ENCODE assay signal across 10 cellular contexts in genomic region chr1:42214447-42214871, GRCh38. TPM values are rescaled to one million over a fixed set of nuclear protein-coding genes. Genes with fewer than 3 reads are reported as not detected.
DNase-seq lines count a peak whose midpoint lies in the region; ATAC-seq and TF ChIP-seq lines count a peak whose summit lies in the region.
"Had no signal": no experiment of that assay in that cellular context is flagged by ENCODE, and none has a peak within 500 bp of the region (broad histone marks: within the 10 kb centered on the region; RNA-seq: fewer than 3 reads in every experiment).

No MANE protein-coding gene starts in this region.

- POLR2A ChIA-PET in HEK293T (lab: Yijun Ruan, JAX), result no interaction called here

- DNase-seq in Caki2 (ENCODE audit: low read depth), result peak; percentile 22
- DNase-seq in NCI-H2029 treated with DMSO at 0.1 percent for 48 hours (lab: John Stamatoyannopoulos, UW), result peak; percentile 95
- no peak for DNase-seq in coronary artery (ENCODE audit: low spot score)
- no peak for DNase-seq in mesothelial cell of epicardium (ENCODE audit: low spot score in 2 of 2, unreplicated experiment in 2 of 2)
- no peak for DNase-seq in NCI-H2107 treated with DMSO at 0.1 percent for 48 hours (lab: John Stamatoyannopoulos, UW; ENCODE audit: unreplicated experiment)
- DNase-seq in DMS 273 (lab: John Stamatoyannopoulos, UW; ENCODE audit: unreplicated experiment), result no peak
- no peak for DNase-seq in HEK293T (ENCODE audit: extremely low spot score)
- DNase-seq: SJCRH30 had no signal

- CTCF ChIA-PET in HEK293T (lab: Yijun Ruan, JAX), result interaction anchor here (1.3 kb wide), 1 partner anchor 41 kb away, joined by 6 read pairs; no protein-coding TSS in a partner anchor

- no peaks in the 10 kb centered on the region for H3K27me3 Mint-ChIP-seq in mesothelial cell of epicardium (ENCODE audit: low read depth)

- TF ChIP-seq CTCF in coronary artery (IDR thresholded peaks at IDR 0.05), result no peak
- no peak for TF ChIP-seq CTCF in mesothelial cell of epicardium (IDR thresholded peaks at IDR 0.05; ENCODE audit: unreplicated experiment)

- peak overlapping the region; percentile 4 for H3K4me3 ChIP-seq in coronary artery
- H3K4me3 ChIP-seq: SJCRH30 had no signal

- peaks cover 31% of the 10 kb centered on the region for H3K4me1 Mint-ChIP-seq in mesothelial cell of epicardium

- H3K9me3 Mint-ChIP-seq in mesothelial cell of epicardium, result peaks cover 20% of the 10 kb centered on the region

- no peak for ATAC-seq in HG03095 (IDR thresholded peaks at IDR 0.05; ENCODE audit: unreplicated experiment)

- peak overlapping the region; percentile 35 for H3K27ac Mint-ChIP-seq in mesothelial cell of epicardium

- H3K4me3 Mint-ChIP-seq in mesothelial cell of epicardium, result no peak overlapping the region

- in situ Hi-C loops in Caki2 (cut with HindIII; ENCODE audit: low pct_unique_long_range_greater_than_20kb, low sequenced_read_pairs), result no loop called here

- H3K36me3 Mint-ChIP-seq in mesothelial cell of epicardium, result peaks cover 33% of the 10 kb centered on the region

- H3K27ac ChIP-seq in coronary artery, result peak overlapping the region in 1 of 2 donors; percentile 3
- H3K27ac ChIP-seq: SJCRH30 had no signal

TF ChIP-seq in HEK293T, 16 proteins besides CTCF, POLR2A, EP300 and RAD21:
- TF ChIP-seq ELF4 (IDR thresholded peaks at IDR 0.05) (no peak), ARNT (IDR thresholded peaks at IDR 0.05) (no peak), FOXK2 (IDR thresholded peaks at IDR 0.05) (no peak), FOXA1 (IDR thresholded peaks at IDR 0.05) (no peak), ZNF384 (IDR thresholded peaks at IDR 0.05) (no peak), L3MBTL2 (conservative IDR thresholded peaks at IDR 0.05) (no peak)
TF ChIP-seq in HEK293T: peak in this region for 0.

RNA-seq across cellular contexts. Expression of gene GUCA2A, which starts 49.9 kb away (rescaled TPM):
- not detected in 2 replicates for total RNA-seq in Caki2 (2014; rRNA removed; shearing (Covaris generic); ENCODE audit: low replicate concordance)
- not detected in 3 replicates for total RNA-seq in mesothelial cell of epicardium
- total RNA-seq: posterior vena cava, SJCRH30 had no signal

Comparison
In these comparisons a context has a peak if more than half of its experiments do, and no peak if none do; other contexts are left out.
1. DNase-seq: peak in Caki2 (single experiment) and NCI-H2029 treated with DMSO at 0.1 percent for 48 hours (single experiment); none in coronary artery (single experiment), mesothelial cell of epicardium (0 of 2), NCI-H2107 treated with DMSO at 0.1 percent for 48 hours (single experiment), DMS 273 (single experiment) and HEK293T (single experiment).